ENCODE assay signal across 8 cellular contexts in the genomic region with DNA sequence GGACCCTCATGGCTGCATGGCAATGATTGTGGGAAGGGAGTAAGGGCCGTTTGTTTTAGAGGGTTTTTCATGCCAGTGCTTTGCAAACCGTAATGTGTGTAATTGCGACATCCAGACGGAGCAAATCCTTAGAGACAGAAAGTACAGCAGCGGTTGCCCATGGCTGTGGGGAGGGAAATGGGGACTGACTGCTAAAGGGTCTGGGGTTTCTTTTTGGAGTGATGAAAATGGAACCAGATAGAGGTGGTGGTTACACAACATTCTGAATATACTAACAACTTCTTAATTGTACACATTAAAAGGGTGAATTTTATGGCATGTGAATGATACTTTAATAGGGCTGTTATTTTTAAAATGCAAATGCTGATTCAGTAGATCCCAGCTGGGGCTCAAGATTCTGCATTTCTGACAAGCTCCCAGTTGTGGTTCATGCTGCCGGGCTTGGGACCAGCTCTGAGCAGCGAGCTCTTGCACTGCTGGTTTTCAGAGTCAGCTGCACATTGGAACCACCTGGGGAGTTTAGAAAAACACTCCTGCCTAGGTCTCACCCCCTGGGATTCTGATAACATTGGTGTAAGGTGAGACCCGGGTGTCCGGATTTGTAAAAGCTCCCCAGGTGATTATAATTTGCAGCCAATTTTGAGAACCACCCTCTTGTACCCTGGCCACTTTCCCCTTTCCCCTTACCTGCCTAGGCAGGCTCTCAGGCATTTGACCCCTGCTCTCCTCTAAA. TPM values are rescaled to one million over a fixed set of nuclear protein-coding genes. Genes with fewer than 3 reads are reported as not detected.
DNase-seq lines count a peak whose midpoint lies in the region; ATAC-seq and TF ChIP-seq lines count a peak whose summit lies in the region.

No MANE protein-coding gene starts in this region.

- no peaks in the 10 kb centered on the region for H3K27me3 Mint-ChIP-seq in CD8-positive, alpha-beta T cell (ENCODE audit: low read depth)
- H3K27me3 Mint-ChIP-seq in activated naive CD8-positive, alpha-beta T cell = no peaks in the 10 kb centered on the region
- H3K27me3 Mint-ChIP-seq in stimulated activated naive CD8-positive, alpha-beta T cell treated with anti-CD3 and anti-CD28 coated beads, Interleukin-15, amount 100 ng/mL, for 72 hours = no peaks in the 10 kb centered on the region

- POLR2A ChIA-PET in CD8-positive, alpha-beta T cell (lab: Charles Lee) = interaction anchor here (3.5 to 9.5 kb wide), 2 partner anchors 39 to 100 kb away, joined by 48 to 270 read pairs; a partner anchor contains a TSS

- peaks cover 70% of the 10 kb centered on the region for H3K4me1 Mint-ChIP-seq in CD8-positive, alpha-beta T cell (ENCODE audit: low read depth)
- H3K4me1 Mint-ChIP-seq in activated naive CD8-positive, alpha-beta T cell (ENCODE audit: low read depth) = peaks cover 63% of the 10 kb centered on the region
- peaks cover 71% of the 10 kb centered on the region for H3K4me1 Mint-ChIP-seq in stimulated activated naive CD8-positive, alpha-beta T cell treated with anti-CD3 and anti-CD28 coated beads, Interleukin-15, amount 100 ng/mL, for 72 hours

- H3K4me1 ChIP-seq in CD8-positive, alpha-beta T cell (ENCODE audit: insufficient read depth, low read length) = peaks cover 60% of the 10 kb centered on the region
- H3K4me1 ChIP-seq in iPS-15b (ENCODE audit: control insufficient read depth, insufficient read depth, low read length) = peaks cover 21% of the 10 kb centered on the region

- intact Hi-C loops in CD8-positive, alpha-beta T cell (cut with DNase I, micrococcal nuclease) = no loop called here

- no peak overlapping the region for H3K9ac ChIP-seq in iPS-15b (ENCODE audit: low read depth, low read length)

- peak overlapping the region; percentile 78 for H3K4me3 ChIP-seq in CD8-positive, alpha-beta T cell (ENCODE audit: low read depth, low read length)
- peak overlapping the region; percentile 50 for H3K4me3 ChIP-seq in iPS-15b (ENCODE audit: low read depth, low read length)

- TF ChIP-seq CTCF in CD8-positive, alpha-beta T cell (IDR thresholded peaks at IDR 0.05) = no peak

- peak overlapping the region; percentile 99 for H3K27ac Mint-ChIP-seq in CD8-positive, alpha-beta T cell
- H3K27ac Mint-ChIP-seq in activated naive CD8-positive, alpha-beta T cell = peak overlapping the region; percentile 99
- peak overlapping the region; percentile 97 to 98 for H3K27ac Mint-ChIP-seq in stimulated activated naive CD8-positive, alpha-beta T cell treated with anti-CD3 and anti-CD28 coated beads, Interleukin-15, amount 100 ng/mL, for 72 hours

- ATAC-seq in CD8-positive, alpha-beta T cell = no peak
- no peak for ATAC-seq in stimulated activated naive CD8-positive, alpha-beta T cell treated with anti-CD3 and anti-CD28 coated beads, Interleukin-15, amount 100 ng/mL, for 72 hours
- no peak for ATAC-seq in GM21381 (IDR thresholded peaks at IDR 0.05; ENCODE audit: unreplicated experiment)

- no peaks in the 10 kb centered on the region for H3K9me3 Mint-ChIP-seq in CD8-positive, alpha-beta T cell
- H3K9me3 Mint-ChIP-seq in activated naive CD8-positive, alpha-beta T cell (ENCODE audit: low read depth) = no peaks in the 10 kb centered on the region
- no peaks in the 10 kb centered on the region for H3K9me3 Mint-ChIP-seq in stimulated activated naive CD8-positive, alpha-beta T cell treated with anti-CD3 and anti-CD28 coated beads, Interleukin-15, amount 100 ng/mL, for 72 hours

- H3K27me3 ChIP-seq in CD8-positive, alpha-beta T cell (ENCODE audit: insufficient read depth, low read length) = no peaks in the 10 kb centered on the region
- peaks cover 26% of the 10 kb centered on the region for H3K27me3 ChIP-seq in iPS-15b (ENCODE audit: control insufficient read depth, insufficient read depth, low read length)

- no peaks in the 10 kb centered on the region for H3K9me3 ChIP-seq in CD8-positive, alpha-beta T cell (ENCODE audit: low read length)
- H3K9me3 ChIP-seq in iPS-15b (ENCODE audit: control insufficient read depth, insufficient read depth, low read length) = no peaks in the 10 kb centered on the region

- H3K4me3 Mint-ChIP-seq in CD8-positive, alpha-beta T cell = peak overlapping the region; percentile 82
- H3K4me3 Mint-ChIP-seq in activated naive CD8-positive, alpha-beta T cell = peak overlapping the region; percentile 88
- H3K4me3 Mint-ChIP-seq in stimulated activated naive CD8-positive, alpha-beta T cell treated with anti-CD3 and anti-CD28 coated beads, Interleukin-15, amount 100 ng/mL, for 72 hours = peak overlapping the region; percentile 75 to 92

- DNase-seq in CD8-positive, alpha-beta T cell = peak in 2 of 7 experiments; percentile 20 to 22
- DNase-seq in NCI-H1436 treated with DMSO at 0.1 percent for 48 hours (lab: John Stamatoyannopoulos, UW) (peak; percentile 2), dedifferentiated amniotic fluid mesenchymal stem cell (ENCODE audit: extremely low spot score) (no peak), NCI-H774 (lab: John Stamatoyannopoulos, UW) (no peak)
- DNase-seq in stimulated activated naive CD8-positive, alpha-beta T cell treated with anti-CD3 and anti-CD28 coated beads, Interleukin-15, amount 100 ng/mL, for 72 hours = peak; percentile 7 to 20

- CTCF ChIA-PET in CD8-positive, alpha-beta T cell (lab: Charles Lee) = interaction anchor here (15.4 kb wide), 1 partner anchor 40 kb away, joined by 278 read pairs; no protein-coding TSS in a partner anchor

- peak overlapping the region; percentile 98 for H3K27ac ChIP-seq in CD8-positive, alpha-beta T cell (ENCODE audit: low read depth, low read length)

- no peaks in the 10 kb centered on the region for H3K36me3 ChIP-seq in CD8-positive, alpha-beta T cell (ENCODE audit: insufficient read depth, low read length)
- H3K36me3 ChIP-seq in iPS-15b (ENCODE audit: control insufficient read depth, insufficient read depth, low read length) = no peaks in the 10 kb centered on the region

- H3K36me3 Mint-ChIP-seq in CD8-positive, alpha-beta T cell = no peaks in the 10 kb centered on the region
- no peaks in the 10 kb centered on the region for H3K36me3 Mint-ChIP-seq in activated naive CD8-positive, alpha-beta T cell

RNA-seq across cellular contexts. Expression of a gene that starts 47.7 kb away (rescaled TPM):
- 10 to 100 TPM; 65.6 to 74.7 TPM for total RNA-seq in CD8-positive, alpha-beta T cell

Comparison
In these comparisons a context has a peak if more than half of its experiments do, and no peak if none do; other contexts are left out.
1. DNase-seq: peak in NCI-H1436 treated with DMSO at 0.1 percent for 48 hours (single experiment) and stimulated activated naive CD8-positive, alpha-beta T cell treated with anti-CD3 and anti-CD28 coated beads, Interleukin-15, amount 100 ng/mL, for 72 hours (2 of 2); none in dedifferentiated amniotic fluid mesenchymal stem cell (single experiment) and NCI-H774 (single experiment).
2. Peak in every context shown above with its lines, with median percentiles within 50 percentile points of each other: H3K27ac Mint-ChIP-seq and H3K4me3 Mint-ChIP-seq.